Comparison of ENCODE assay signal across 27 cellular contexts in the genomic region with DNA sequence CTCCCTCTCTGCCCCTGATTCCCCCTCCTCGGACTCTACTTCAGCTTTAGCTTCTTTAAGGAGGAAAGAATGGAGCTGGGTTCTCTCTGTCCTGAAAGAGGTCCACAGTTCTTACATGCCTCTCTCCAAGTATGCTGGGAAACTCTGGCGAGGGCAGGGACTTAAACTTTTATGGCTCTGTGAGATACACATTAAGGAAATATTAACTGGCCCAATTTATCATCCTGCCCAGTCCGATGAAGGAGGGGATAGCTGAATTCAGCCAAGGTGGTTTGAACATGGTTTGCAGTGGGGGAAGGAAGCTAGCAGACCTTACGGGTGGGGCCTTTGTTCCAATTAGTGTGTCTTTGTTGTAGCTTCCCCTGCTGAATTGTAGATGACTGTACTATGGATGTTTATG.
"Had no signal": no experiment of that assay in that cellular context is flagged by ENCODE, and none has a peak within 500 bp of the region (broad histone marks: within the 10 kb centered on the region; RNA-seq: fewer than 3 reads in every experiment).

No MANE protein-coding gene starts in this region.

- H3K4me1 ChIP-seq: colonic mucosa, foreskin keratinocyte, left lung, parathyroid adenoma, right atrium auricular region, stomach, testis, tibial artery had no signal

- H3K9me3 ChIP-seq: colonic mucosa, esophagus muscularis mucosa, heart right ventricle, mucosa of descending colon, neutrophil, right atrium auricular region, stomach, testis, tibial artery had no signal

- FAIRE-seq: endothelial cell of umbilical vein, islet of Langerhans had no signal

- H3K4me3 ChIP-seq: colonic mucosa, esophagus muscularis mucosa, heart right ventricle, left lung, mucosa of descending colon, right atrium auricular region, stomach, testis, tibial artery had no signal

- H3K79me2 ChIP-seq: parathyroid adenoma had no signal

- H3K9ac ChIP-seq: parathyroid adenoma had no signal

- H3K27ac ChIP-seq: colonic mucosa, esophagus muscularis mucosa, foreskin keratinocyte, heart right ventricle, left lung, neutrophil, parathyroid adenoma, right atrium auricular region, stomach, testis, tibial artery had no signal

- ATAC-seq: foreskin keratinocyte; heart right ventricle; left cardiac atrium; left lung; mucosa of descending colon; natural killer cell treated with Interleukin-12 subunit alpha and Interleukin-12 subunit beta and Interleukin-15 and Interleukin-18, amount 100 ng/mL, for 72 hours; sciatic nerve; stimulated activated effector memory CD8-positive, alpha-beta T cell treated with anti-CD3 and anti-CD28 coated beads, Interleukin-12 subunit alpha, Interleukin-12 subunit beta, amount 100 ng/mL, for 72 hours had no signal

- H3K36me3 ChIP-seq: colonic mucosa, esophagus muscularis mucosa, heart right ventricle, left lung, neutrophil, right atrium auricular region, stomach, tibial artery had no signal

- DNase-seq: colonic mucosa; dermis blood vessel endothelial cell; effector memory CD4-positive, alpha-beta T cell; foreskin keratinocyte; glutamatergic neuron; heart right ventricle; hippocampal formation; left cardiac atrium; mesenchymal stem cell; mucosa of descending colon; naive B cell; stimulated activated CD4-positive, alpha-beta T cell treated with anti-CD3 and anti-CD28 coated beads, Interleukin-2, amount 100 ng/mL, for 24 hours; stimulated activated CD4-positive, alpha-beta T cell treated with anti-CD3 and anti-CD28 coated beads, Interleukin-4, amount 100 ng/mL, for 24 hours; stimulated activated naive CD4-positive, alpha-beta T cell treated with Interleukin-2 at 50 U/mL for 16 hours; stomach; testis; tibial artery had no signal

- H3K27me3 ChIP-seq: colonic mucosa, esophagus muscularis mucosa, foreskin keratinocyte, heart right ventricle, left lung, neutrophil, right atrium auricular region, stomach, testis, tibial artery had no signal

- H2AFZ ChIP-seq: parathyroid adenoma had no signal
